ENCODE assay signal across 1 cellular context in the genomic region with DNA sequence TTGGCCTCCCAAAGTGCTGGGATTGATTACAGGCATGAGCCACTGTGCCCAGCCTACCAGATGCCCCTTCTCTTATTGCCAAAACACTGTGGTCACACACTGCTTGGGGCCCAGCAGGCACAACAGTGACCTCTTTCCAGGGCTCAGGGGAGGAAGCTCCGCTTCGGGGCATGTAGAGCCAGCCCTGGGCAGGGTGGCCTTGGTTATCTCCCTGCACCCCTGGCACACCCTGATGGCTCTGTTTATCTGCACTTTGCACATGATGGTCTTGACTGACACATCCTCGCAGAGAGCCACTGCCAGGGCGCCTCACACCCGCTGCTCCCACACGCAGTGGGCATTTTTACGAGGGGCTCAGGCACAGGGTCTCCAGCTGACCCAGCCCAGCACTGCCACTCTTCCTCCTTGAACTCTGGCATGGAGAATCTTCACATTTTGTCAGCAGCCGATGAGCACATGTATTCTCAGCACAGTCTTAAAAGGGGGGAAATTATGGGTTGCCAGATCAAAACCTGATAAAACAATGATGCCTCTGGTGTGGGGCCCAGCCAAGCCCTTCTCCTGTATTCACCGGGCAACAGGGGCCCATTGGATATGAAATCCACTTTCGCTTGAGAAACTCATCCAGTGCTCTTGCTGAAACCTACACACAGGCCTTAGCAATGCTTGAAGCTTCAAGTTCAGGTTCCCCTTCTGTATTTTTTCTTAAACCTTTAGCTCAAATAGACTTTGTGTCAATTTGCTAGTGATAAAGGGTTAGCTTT.
TF ChIP-seq lines count a peak whose summit lies in the region.

No MANE protein-coding gene starts in this region.

TF ChIP-seq in GM12878, 131 proteins besides CTCF, POLR2A, EP300 and RAD21 (continued from another document):
- TF ChIP-seq, protein P1, sequence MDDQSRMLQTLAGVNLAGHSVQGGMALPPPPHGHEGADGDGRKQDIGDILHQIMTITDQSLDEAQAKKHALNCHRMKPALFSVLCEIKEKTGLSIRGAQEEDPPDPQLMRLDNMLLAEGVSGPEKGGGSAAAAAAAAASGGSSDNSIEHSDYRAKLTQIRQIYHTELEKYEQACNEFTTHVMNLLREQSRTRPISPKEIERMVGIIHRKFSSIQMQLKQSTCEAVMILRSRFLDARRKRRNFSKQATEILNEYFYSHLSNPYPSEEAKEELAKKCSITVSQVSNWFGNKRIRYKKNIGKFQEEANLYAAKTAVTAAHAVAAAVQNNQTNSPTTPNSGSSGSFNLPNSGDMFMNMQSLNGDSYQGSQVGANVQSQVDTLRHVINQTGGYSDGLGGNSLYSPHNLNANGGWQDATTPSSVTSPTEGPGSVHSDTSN (IDR thresholded peaks at IDR 0.05; ENCODE audit: insufficient replicate concordance, low read depth, low read length): peak; percentile 23
- TF ChIP-seq PAX5 (IDR thresholded peaks at IDR 0.05; ENCODE audit: borderline replicate concordance, low read depth, low read length): no peak
- TF ChIP-seq CHD1 (IDR thresholded peaks at IDR 0.05; ENCODE audit: low read depth, low read length): no peak
- TF ChIP-seq SMARCA5 (IDR thresholded peaks at IDR 0.05): no peak
- no peak for TF ChIP-seq ZNF207 (IDR thresholded peaks at IDR 0.05; ENCODE audit: borderline replicate concordance)
- TF ChIP-seq BRCA1 (IDR thresholded peaks at IDR 0.05; ENCODE audit: low read depth, low read length): no peak
- TF ChIP-seq ZNF274 (IDR thresholded peaks at IDR 0.05; ENCODE audit: insufficient read depth, insufficient read length): no peak
